8 cellular contexts compared by ENCODE assay signal in the genomic region with DNA sequence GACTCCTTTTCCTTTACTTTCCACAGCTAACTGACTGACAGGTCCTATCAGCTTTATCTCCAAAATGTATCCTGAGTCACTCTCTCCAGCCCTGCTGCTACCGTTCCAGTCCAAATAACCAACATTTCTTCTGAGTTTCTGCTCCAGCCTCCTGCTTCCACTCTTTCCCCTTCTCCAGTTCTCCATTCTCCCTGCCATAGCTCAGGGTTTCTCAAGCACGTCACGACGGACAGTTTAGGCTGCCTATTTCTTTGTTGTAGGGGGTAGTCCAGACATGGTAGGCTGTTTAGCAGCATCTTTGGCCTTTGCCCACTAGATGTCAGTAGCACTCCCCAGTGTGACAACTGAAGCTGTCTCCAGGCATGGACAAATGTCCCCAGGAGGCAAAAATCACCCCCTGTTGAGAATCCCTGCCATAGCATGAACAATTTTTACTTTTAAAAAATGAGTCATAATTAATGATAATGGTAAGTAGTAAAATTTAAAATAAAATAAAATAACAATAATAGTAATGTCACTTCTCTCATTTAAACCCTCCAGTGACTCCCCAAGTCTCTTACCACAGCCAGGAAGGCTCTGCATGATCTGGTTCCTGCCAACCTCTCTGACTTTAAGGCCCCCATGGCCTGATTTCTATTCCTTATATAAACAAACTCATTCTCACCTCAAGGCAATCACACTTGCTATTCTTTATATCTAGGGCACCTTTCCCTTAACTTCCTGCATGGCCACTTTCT.
DNase-seq lines count a peak whose midpoint lies in the region; ATAC-seq and TF ChIP-seq lines count a peak whose summit lies in the region.

No MANE protein-coding gene starts in this region.

- peaks cover 1 to 11% of the 10 kb centered on the region in 2 donors for H3K27me3 Mint-ChIP-seq in CD4-positive, alpha-beta memory T cell

- H3K27ac ChIP-seq in CD4-positive, alpha-beta memory T cell (ENCODE audit: low read depth, low read length) = no peak overlapping the region
- H3K27ac ChIP-seq in coronary artery = no peak overlapping the region
- H3K27ac ChIP-seq in lower lobe of right lung = no peak overlapping the region

- H3K36me3 Mint-ChIP-seq in CD4-positive, alpha-beta memory T cell = no peaks in the 10 kb centered on the region

- peak overlapping the region in 2 of 7 donors; percentile 5 to 31 for H3K27ac Mint-ChIP-seq in CD4-positive, alpha-beta memory T cell

- TF ChIP-seq CTCF in coronary artery (IDR thresholded peaks at IDR 0.05) (peak; percentile 58), lower lobe of right lung (IDR thresholded peaks at IDR 0.05) (peak; percentile 85)

- CTCF ChIA-PET in CD4-positive, alpha-beta memory T cell (lab: Charles Lee; ENCODE audit: partially characterized antibody) = interaction anchor here (0.6 to 1.4 kb wide), 7 partner anchors 8 to 836 kb away, joined by 3 to 7 read pairs (median 4); no protein-coding TSS in a partner anchor

- POLR2A ChIA-PET in CD4-positive, alpha-beta memory T cell (lab: Charles Lee; ENCODE audit: partially characterized antibody) = no interaction called here

- no peaks in the 10 kb centered on the region for H3K9me3 ChIP-seq in CD4-positive, alpha-beta memory T cell (ENCODE audit: control insufficient read depth in 1 of 2, low read length in 2 of 2)
- peaks cover 4% of the 10 kb centered on the region for H3K9me3 ChIP-seq in lower lobe of right lung

- H3K27me3 ChIP-seq in CD4-positive, alpha-beta memory T cell (ENCODE audit: insufficient read depth, low read length) = no peaks in the 10 kb centered on the region
- H3K27me3 ChIP-seq in lower lobe of right lung (ENCODE audit: low read depth) = no peaks in the 10 kb centered on the region

- intact Hi-C loops in CD4-positive, alpha-beta memory T cell (cut with micrococcal nuclease) = loop anchor here (1.0 to 2.0 kb wide), 3 partner anchors 797 to 1982 kb away; no protein-coding TSS in a partner anchor
- intact Hi-C loops in lower lobe of right lung (cut with DNase I) = no loop called here

- peaks cover 2 to 8% (median 7%) of the 10 kb centered on the region in 8 donors for H3K9me3 Mint-ChIP-seq in CD4-positive, alpha-beta memory T cell

- H3K4me1 ChIP-seq in CD4-positive, alpha-beta memory T cell (ENCODE audit: insufficient read depth, low read length) = no peaks in the 10 kb centered on the region
- H3K4me1 ChIP-seq in lower lobe of right lung = no peaks in the 10 kb centered on the region

- peak; percentile 28 to 58 (median 43) for DNase-seq in CD4-positive, alpha-beta memory T cell
- DNase-seq in GM19240 (ENCODE audit: insufficient read length, low spot score) = peak; percentile 65
- DNase-seq in NCI-H460 (ENCODE audit: extremely low read depth, low read depth) = peak; percentile 81
- peak; percentile 17 to 24 for DNase-seq in activated CD4-positive, alpha-beta T cell treated with anti-CD3 and anti-CD28 coated beads for 24 hours (ENCODE audit: low read depth in 2 of 2)
- no peak for DNase-seq in coronary artery (ENCODE audit: low spot score)
- no peak for DNase-seq in lower lobe of right lung
- DNase-seq in stimulated activated CD8-positive, alpha-beta memory T cell treated with anti-CD3 and anti-CD28 coated beads, Interleukin-12 subunit alpha, Interleukin-12 subunit beta, amount 100 ng/mL, for 1 hour (ENCODE audit: low read depth) = peak; percentile 16

- no peak overlapping the region for H3K4me3 ChIP-seq in CD4-positive, alpha-beta memory T cell (ENCODE audit: low read length in 2 of 2)
- no peak overlapping the region for H3K4me3 ChIP-seq in coronary artery
- no peak overlapping the region for H3K4me3 ChIP-seq in lower lobe of right lung

- H3K4me1 Mint-ChIP-seq in CD4-positive, alpha-beta memory T cell = peaks cover 0 to 4% (median 3%) of the 10 kb centered on the region in 4 donors

- H3K4me3 Mint-ChIP-seq in CD4-positive, alpha-beta memory T cell = peak overlapping the region in 1 of 8 donors; percentile 37

- ATAC-seq in HG03280 (IDR thresholded peaks at IDR 0.05; ENCODE audit: unreplicated experiment) = peak; percentile 99
- ATAC-seq in lower lobe of right lung = peak; percentile 91 to 94

- H3K36me3 ChIP-seq in CD4-positive, alpha-beta memory T cell (ENCODE audit: insufficient read depth, low read length) = no peaks in the 10 kb centered on the region
- H3K36me3 ChIP-seq in lower lobe of right lung = no peaks in the 10 kb centered on the region

Comparison
In these comparisons a context has a peak if more than half of its experiments do, and no peak if none do; other contexts are left out.
1. DNase-seq: peak in CD4-positive, alpha-beta memory T cell (5 of 5), GM19240 (single experiment), NCI-H460 (single experiment), activated CD4-positive, alpha-beta T cell treated with anti-CD3 and anti-CD28 coated beads for 24 hours (2 of 2) and stimulated activated CD8-positive, alpha-beta memory T cell treated with anti-CD3 and anti-CD28 coated beads, Interleukin-12 subunit alpha, Interleukin-12 subunit beta, amount 100 ng/mL, for 1 hour (single experiment); none in coronary artery (single experiment) and lower lobe of right lung (single experiment).